Comparison of ENCODE assay signal across 19 cellular contexts in the genomic region with DNA sequence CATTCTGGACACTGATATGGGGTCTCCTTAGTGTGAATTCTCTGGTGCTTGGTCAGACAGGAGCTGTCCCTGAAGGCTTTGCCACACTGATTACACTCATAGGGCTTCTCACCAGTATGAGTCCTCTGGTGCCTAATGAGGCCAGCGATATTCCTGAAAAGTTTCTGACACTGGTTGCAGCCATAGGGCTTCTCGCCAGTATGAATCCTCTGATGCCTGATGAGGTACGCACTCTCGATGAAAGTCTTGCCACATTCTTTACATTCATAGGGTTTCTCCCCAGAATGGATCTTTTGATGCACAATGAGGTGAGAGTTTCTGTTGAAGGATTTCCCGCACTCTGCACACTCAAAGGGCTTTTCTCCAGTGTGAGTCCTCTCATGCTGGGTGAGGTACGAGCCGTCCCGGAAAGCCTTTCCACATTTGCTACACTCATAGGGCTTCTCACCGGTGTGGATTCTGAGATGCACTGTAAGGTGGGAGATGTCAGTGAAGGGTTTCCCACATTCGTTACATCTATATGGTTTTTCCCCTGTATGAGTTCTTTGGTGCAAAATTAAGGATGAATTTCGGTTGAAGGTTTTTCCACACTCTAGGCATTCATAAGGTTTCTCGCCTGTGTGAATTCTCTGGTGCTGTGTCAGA. TPM values are rescaled to one million over a fixed set of nuclear protein-coding genes. Genes with fewer than 3 reads are reported as not detected.
DNase-seq lines count a peak whose midpoint lies in the region; ATAC-seq and TF ChIP-seq lines count a peak whose summit lies in the region.
"Had no signal": no experiment of that assay in that cellular context is flagged by ENCODE, and none has a peak within 500 bp of the region (broad histone marks: within the 10 kb centered on the region; RNA-seq: fewer than 3 reads in every experiment).

No MANE protein-coding gene starts in this region.

- peak; percentile 4 for DNase-seq in EH (ENCODE audit: low read depth)
- peak; percentile 12 for DNase-seq in NB4 (ENCODE audit: low read depth)
- peak; percentile 50 for DNase-seq in endodermal cell
- no peak for DNase-seq in left cardiac atrium
- no peak for DNase-seq in NCI-H1105 treated with DMSO at 0.1 percent for 48 hours (lab: John Stamatoyannopoulos, UW)
- DNase-seq: activated CD4-positive, alpha-beta T cell treated with anti-CD3 and anti-CD28 coated beads for 1 hour; central memory CD4-positive, alpha-beta T cell; HFFc6; hypothalamus; naive B cell; NCI-H187 treated with DMSO at 0.1 percent for 48 hours; SIG-M5; thyroid gland had no signal

- H3K27ac ChIP-seq in endodermal cell (ENCODE audit: low read depth, low read length) (no peak overlapping the region), rectal smooth muscle tissue (ENCODE audit: low read depth, low read length) (no peak overlapping the region)
- H3K27ac ChIP-seq: parathyroid adenoma, skin epidermis, thyroid gland had no signal

- TF ChIP-seq CTCF in NB4 (IDR thresholded peaks at IDR 0.05; ENCODE audit: low read depth, low read length), result no peak
- no peak for TF ChIP-seq CTCF in endodermal cell (conservative IDR thresholded peaks at IDR 0.05)

- H3K27me3 Mint-ChIP-seq in endodermal cell (ENCODE audit: insufficient read depth), result no peaks in the 10 kb centered on the region
- H3K27me3 Mint-ChIP-seq: naive B cell had no signal

- H3K27ac Mint-ChIP-seq in endodermal cell, result no peak overlapping the region
- H3K27ac Mint-ChIP-seq: activated T-helper 2 cell treated with anti-CD3 and anti-CD28 coated beads, Interferon-gamma antibody, Interleukin-2, Interleukin-4, amounts not matched to agents 10 μg/mL and 5 μg/mL and 100 μg/mL, durations not matched to agents 14 hours and 24 hours and 36 hours had no signal

- peaks cover 100% of the 10 kb centered on the region for H3K9me3 ChIP-seq in endodermal cell (ENCODE audit: control insufficient read depth, low read length)

- H3K27me3 ChIP-seq in endodermal cell (ENCODE audit: control insufficient read depth, insufficient read depth, low read length, poor library complexity, severe bottlenecking), result no peaks in the 10 kb centered on the region
- no peaks in the 10 kb centered on the region for H3K27me3 ChIP-seq in rectal smooth muscle tissue (ENCODE audit: control insufficient read depth, insufficient read depth, low read length)
- H3K27me3 ChIP-seq: thyroid gland had no signal

- H3K36me3 ChIP-seq in endodermal cell (ENCODE audit: control insufficient read depth, insufficient read depth, low read length), result peaks cover 64% of the 10 kb centered on the region
- peaks cover 32% of the 10 kb centered on the region for H3K36me3 ChIP-seq in rectal smooth muscle tissue (ENCODE audit: control insufficient read depth, insufficient read depth, low read length)

- ATAC-seq in GM21786 (IDR thresholded peaks at IDR 0.05; ENCODE audit: unreplicated experiment), result no peak
- no peak for ATAC-seq in left cardiac atrium
- ATAC-seq: left lobe of liver had no signal

- H3K9me3 Mint-ChIP-seq in endodermal cell, result peaks cover 100% of the 10 kb centered on the region

- 96 to 98% methylated on average over 8 to 12 of the region's 12 CpGs for WGBS in endodermal cell (ENCODE audit: insufficient coverage in 1 of 2, insufficient read length in 1 of 2), 2 experiments

- no peak overlapping the region for H3K4me3 Mint-ChIP-seq in endodermal cell
- H3K4me3 Mint-ChIP-seq: HFFc6, naive B cell had no signal

- no peak overlapping the region for H3K4me3 ChIP-seq in NB4 (ENCODE audit: low read depth, low read length)
- H3K4me3 ChIP-seq in endodermal cell (ENCODE audit: low read length), result peak overlapping the region; percentile 63
- H3K4me3 ChIP-seq in rectal smooth muscle tissue (ENCODE audit: low read length), result peak overlapping the region; percentile 31
- H3K4me3 ChIP-seq: skin epidermis, thyroid gland had no signal

- H3K4me1 Mint-ChIP-seq in endodermal cell, result no peaks in the 10 kb centered on the region

- intact Hi-C loops in left cardiac atrium (cut with DNase I), result no loop called here

- H3K9ac ChIP-seq in endodermal cell (ENCODE audit: extremely low read depth, low read length, poor library complexity, severe bottlenecking), result no peak overlapping the region
- no peak overlapping the region for H3K9ac ChIP-seq in rectal smooth muscle tissue (ENCODE audit: low read length)
- H3K9ac ChIP-seq: parathyroid adenoma had no signal

- TF ChIP-seq POLR2A in NB4 (IDR thresholded peaks at IDR 0.05; ENCODE audit: extremely low read depth, insufficient read length), result no peak

- H3K4me1 ChIP-seq in endodermal cell (ENCODE audit: control insufficient read depth, insufficient read depth, low read length), result no peaks in the 10 kb centered on the region
- H3K4me1 ChIP-seq in rectal smooth muscle tissue (ENCODE audit: control insufficient read depth, insufficient read depth, low read length), result no peaks in the 10 kb centered on the region
- H3K4me1 ChIP-seq: parathyroid adenoma, thyroid gland had no signal

- H3K36me3 Mint-ChIP-seq in endodermal cell (ENCODE audit: low read depth), result peaks cover 74% of the 10 kb centered on the region

RNA-seq across cellular contexts. Expression of gene ZNF329, which starts 22.4 kb away (rescaled TPM):
- total RNA-seq in endodermal cell (10 to 100 TPM; 16.7 to 24.7 TPM), left cardiac atrium (1 to 10 TPM; 7.0 to 8.8 TPM)
- polyA plus RNA-seq in endodermal cell (2013, experiment 1 of 2), result 11.6 TPM
- 11.4 TPM for polyA plus RNA-seq in endodermal cell (2013, experiment 2 of 2)

RNA-seq across cellular contexts. Expression of gene ZSCAN18, which starts 30.1 kb away (rescaled TPM):
- total RNA-seq in endodermal cell (100 to 1,000 TPM in 1 of 2 donors, 10 to 100 TPM in 1; 68.2 to 112 TPM), left cardiac atrium (10 to 100 TPM; 54.0 to 60.9 TPM)
- 94.4 TPM for polyA plus RNA-seq in endodermal cell (2013, experiment 1 of 2)
- polyA plus RNA-seq in endodermal cell (2013, experiment 2 of 2), result 74.3 TPM

RNA-seq across cellular contexts. Expression of gene ZNF274, which starts 54.7 kb away (rescaled TPM):
- total RNA-seq in endodermal cell (10 to 100 TPM; 23.2 to 24.9 TPM), left cardiac atrium (10 to 100 TPM; 20.9 to 28.3 TPM)
- 23.4 TPM for polyA plus RNA-seq in endodermal cell (2013, experiment 1 of 2)
- 23.2 TPM for polyA plus RNA-seq in endodermal cell (2013, experiment 2 of 2)

Comparison
In these comparisons a context has a peak if more than half of its experiments do, and no peak if none do; other contexts are left out.
1. DNase-seq: peak in EH (single experiment), NB4 (single experiment) and endodermal cell (single experiment); none in left cardiac atrium (single experiment) and NCI-H1105 treated with DMSO at 0.1 percent for 48 hours (single experiment).